20 cellular contexts compared by ENCODE assay signal in genomic region chr11:65147352-65148075, GRCh38. TPM values are rescaled to one million over a fixed set of nuclear protein-coding genes. Genes with fewer than 3 reads are reported as not detected.
DNase-seq lines count a peak whose midpoint lies in the region; ATAC-seq, FAIRE-seq and TF ChIP-seq lines count a peak whose summit lies in the region.
"Had no signal": no experiment of that assay in that cellular context is flagged by ENCODE, and none has a peak within 500 bp of the region (broad histone marks: within the 10 kb centered on the region; RNA-seq: fewer than 3 reads in every experiment).

No MANE protein-coding gene starts in this region.

- no peak for FAIRE-seq in K562 (lab: Jason Lieb, UNC)
- FAIRE-seq: G401.6, GM19239 had no signal

- H3K9me2 ChIP-seq in SK-N-SH, result no peaks in the 10 kb centered on the region

- TF ChIP-seq RAD21 in SK-N-SH (IDR thresholded peaks at IDR 0.05; ENCODE audit: low read length) (no peak), K562 (CRISPR knock-in tag; conservative IDR thresholded peaks at IDR 0.05 in 1 of 2, IDR thresholded peaks at IDR 0.05 in 1 of 2) (no peak)

- H3K4me3 ChIP-seq in SK-N-SH (ENCODE audit: low read depth in 2 of 2, low read length in 1 of 2) (no peak overlapping the region), HEK293 (ENCODE audit: low read depth, low read length) (no peak overlapping the region), K562 (no peak overlapping the region)
- H3K4me3 ChIP-seq: GM23338 had no signal

- H3K4me1 ChIP-seq in SK-N-SH (ENCODE audit: control insufficient read depth in 1 of 2, insufficient read depth in 2 of 2, low read depth in 1 of 2, low read length in 1 of 2) (peaks cover 11% of the 10 kb centered on the region in 2 experiments; a peak in 2 of 4 replicates), HEK293 (ENCODE audit: control insufficient read depth, insufficient read depth, low read length) (no peaks in the 10 kb centered on the region), K562 (replicated peaks in 1 of 2; ENCODE audit: control insufficient read depth in 2 of 2, insufficient read depth in 2 of 2, low read length in 2 of 2) (peaks cover 14 to 16% of the 10 kb centered on the region in 2 experiments)
- H3K4me1 ChIP-seq: Caco-2 had no signal

- DNase-seq in SK-N-SH (no peak), K562 (ENCODE audit: extremely low read depth in 1 of 4, low spot score in 3 of 4) (no peak), MCF 10A (ENCODE audit: unreplicated experiment) (no peak), COLO668 (lab: John Stamatoyannopoulos, UW; ENCODE audit: unreplicated experiment) (no peak)
- DNase-seq: 8988T; C1 segment of cervical spinal cord; CD4-positive, alpha-beta memory T cell; DMS53; DMS79 treated with DMSO at 0.1 percent for 48 hours; H9 had no signal

- POLR2A ChIA-PET in SK-N-SH (lab: Yijun Ruan, JAX) (no interaction called here), HEK293 (lab: Yijun Ruan, JAX) (interaction anchor here (0.7 to 1.7 kb wide), 3 partner anchors 10 to 141 kb away, joined by 3 to 4 read pairs (median 3); no protein-coding TSS in a partner anchor), K562 (lab: Yijun Ruan, JAX) (interaction anchor here (1.1 to 7.6 kb wide), 2 partner anchors 9 to 12 kb away, joined by 3 to 75 read pairs; partner anchors contain the start of gene SYVN1), MCF 10A (lab: Yijun Ruan, JAX) (interaction anchor here (1.1 to 7.0 kb wide), 2 partner anchors 12 to 107 kb away, joined by 3 to 56 read pairs; partner anchors contain the start of genes SAC3D1 and SYVN1)

- H4K20me1 ChIP-seq in SK-N-SH (ENCODE audit: insufficient read depth), result no peaks in the 10 kb centered on the region
- H4K20me1 ChIP-seq in K562 (replicated peaks; ENCODE audit: control insufficient read depth, insufficient read depth, low read length), result no peaks in the 10 kb centered on the region

- no peak for TF ChIP-seq EP300 in SK-N-SH (IDR thresholded peaks at IDR 0.05; ENCODE audit: borderline replicate concordance in 1 of 2, low read depth in 1 of 2, low read length in 1 of 2)
- TF ChIP-seq EP300 in K562 (IDR thresholded peaks at IDR 0.05; ENCODE audit: low read length), result no peak

- H3K27ac Mint-ChIP-seq in MCF 10A (ENCODE audit: low read depth, unreplicated experiment), result no peak overlapping the region
- H3K27ac Mint-ChIP-seq: CD4-positive, alpha-beta memory T cell; GM23338; H9 had no signal

- peaks cover 22% of the 10 kb centered on the region for H3K4me1 Mint-ChIP-seq in MCF 10A (ENCODE audit: insufficient read depth, unreplicated experiment)

- no TSS peak for BruUV-seq in K562 (replicated peaks; lab: Mats Ljungman, UMichigan)
- BruUV-seq in MCF 10A (replicated peaks; lab: Mats Ljungman, UMichigan), result no TSS peak

- in situ Hi-C loops in K562 (cut with MboI), result no loop called here

- H3K9me3 ChIP-seq in SK-N-SH (no peaks in the 10 kb centered on the region), HEK293 (ENCODE audit: control insufficient read depth, insufficient read depth, low read depth, low read length) (no peaks in the 10 kb centered on the region), K562 (replicated peaks; ENCODE audit: control insufficient read depth, insufficient read depth, low read depth, low read length) (no peaks in the 10 kb centered on the region; the same call in 1 of the 2 replicates)

- TF ChIP-seq CTCF in SK-N-SH (IDR thresholded peaks at IDR 0.05) (no peak), HEK293 (tag by site-specific recombination; IDR thresholded peaks at IDR 0.05) (no peak), K562 (IDR thresholded peaks at IDR 0.05 in 2 of 3, conservative IDR thresholded peaks at IDR 0.05 in 1 of 3; ENCODE audit: insufficient read depth in 2 of 3, low read depth in 1 of 3, low read length in 3 of 3) (no peak), MCF 10A (IDR thresholded peaks at IDR 0.05; ENCODE audit: unreplicated experiment) (no peak)

- H3F3A ChIP-seq in SK-N-SH (replicated peaks; ENCODE audit: insufficient read depth), result peaks cover 14% of the 10 kb centered on the region

- H3K36me3 ChIP-seq in SK-N-SH (replicated peaks in 1 of 2; ENCODE audit: control insufficient read depth in 1 of 2, insufficient read depth in 2 of 2, low read length in 1 of 2) (no peaks in the 10 kb centered on the region), HEK293 (ENCODE audit: control insufficient read depth in 2 of 2, insufficient read depth in 1 of 2, low read length in 2 of 2) (no peaks in the 10 kb centered on the region), K562 (ENCODE audit: control insufficient read depth, insufficient read depth, low read length) (no peaks in the 10 kb centered on the region)

- H3K4me2 ChIP-seq in SK-N-SH (no peak overlapping the region), K562 (ENCODE audit: insufficient read depth, low read length) (no peak overlapping the region)
- H3K4me2 ChIP-seq: GM23338 had no signal

- no peaks in the 10 kb centered on the region for H3K9me3 Mint-ChIP-seq in MCF 10A (ENCODE audit: unreplicated experiment)

- 20% methylated on average over 2 of the region's 2 CpGs for WGBS in SK-N-SH (ENCODE audit: low lambda C conversion rate)
- 42% methylated on average over 2 of the region's 2 CpGs for WGBS in K562 (ENCODE audit: insufficient coverage, low coverage, missing lambda C conversion rate)

- no peaks in the 10 kb centered on the region for H3K9me1 ChIP-seq in K562 (ENCODE audit: control insufficient read depth, insufficient read depth, low read length)

- H3K79me2 ChIP-seq in SK-N-SH (ENCODE audit: insufficient read depth), result no peaks in the 10 kb centered on the region
- no peaks in the 10 kb centered on the region for H3K79me2 ChIP-seq in K562 (ENCODE audit: control insufficient read depth, insufficient read depth, low read length)

- ATAC-seq in SK-N-SH treated with all-trans-retinoic acid at 6 μM for 48 hours, result no peak
- ATAC-seq in K562, result no peak
- no peak for ATAC-seq in GM21423 (IDR thresholded peaks at IDR 0.05; ENCODE audit: unreplicated experiment)
- ATAC-seq: GM23338 had no signal

- TF ChIP-seq POLR2A in K562 (conservative IDR thresholded peaks at IDR 0.05), result no peak

- H3K9ac ChIP-seq in SK-N-SH, result no peak overlapping the region
- H3K9ac ChIP-seq in K562 (ENCODE audit: insufficient read depth in 1 of 2, low read depth in 2 of 2, low read length in 2 of 2), result no peak overlapping the region

- H3K27me3 ChIP-seq in SK-N-SH (ENCODE audit: insufficient read depth), result no peaks in the 10 kb centered on the region
- H3K27me3 ChIP-seq in K562 (ENCODE audit: control insufficient read depth in 2 of 2, insufficient read depth in 2 of 2, low read length in 2 of 2), result no peaks in the 10 kb centered on the region

- H3K27ac ChIP-seq in SK-N-SH (ENCODE audit: low read depth in 2 of 2, low read length in 1 of 2) (no peak overlapping the region), HEK293 (ENCODE audit: extremely low read depth, low read depth, low read length) (no peak overlapping the region), K562 (ENCODE audit: extremely low read depth, low read depth, low read length) (no peak overlapping the region)

- CTCF ChIA-PET in SK-N-SH (lab: Yijun Ruan, JAX) (interaction anchor here (0.9 to 3.8 kb wide), 5 partner anchors 9 to 168 kb away, joined by 3 to 13 read pairs (median 4); no protein-coding TSS in a partner anchor), HEK293 (lab: Yijun Ruan, JAX) (interaction anchor here (0.9 to 1.8 kb wide), 2 partner anchors 12 to 18 kb away, joined by 3 to 7 read pairs; no protein-coding TSS in a partner anchor), K562 (lab: Yijun Ruan, JAX; ENCODE audit: low intra/inter-chr PET ratio) (no interaction called here), MCF 10A (lab: Yijun Ruan, JAX) (interaction anchor here (0.6 kb wide), 1 partner anchor 32 kb away, joined by 3 read pairs; no protein-coding TSS in a partner anchor)

- H3K4me3 Mint-ChIP-seq in MCF 10A (ENCODE audit: unreplicated experiment), result no peak overlapping the region
- H3K4me3 Mint-ChIP-seq: CD4-positive, alpha-beta memory T cell; GM23338; H9 had no signal

- no peaks in the 10 kb centered on the region for H3K36me3 Mint-ChIP-seq in MCF 10A (ENCODE audit: insufficient read depth, unreplicated experiment)
- H3K36me3 Mint-ChIP-seq: CD4-positive, alpha-beta memory T cell had no signal

- no peak overlapping the region for H2AFZ ChIP-seq in SK-N-SH (ENCODE audit: low read depth)
- H2AFZ ChIP-seq in K562 (ENCODE audit: low read depth, low read length), result no peak overlapping the region
- H2AFZ ChIP-seq: GM23338 had no signal

- no peaks in the 10 kb centered on the region for H3K27me3 Mint-ChIP-seq in MCF 10A (ENCODE audit: insufficient read depth, unreplicated experiment)

- intact Hi-C loops in K562 (cut with micrococcal nuclease), result no loop called here
- intact Hi-C loops in MCF 10A (cut with micrococcal nuclease), result no loop called here

RNA-seq across cellular contexts. Expression of gene SYVN1, which starts 13.2 kb away (rescaled TPM):
- polyA plus RNA-seq in SK-N-SH (2012; rRNA removed) (14.9 and 31.9 TPM in 2 replicates), K562 (2011; rRNA removed) (13.1 and 36.5 TPM in 2 replicates), K562 (2014; fragmentation: Illumina TruSeq; extraction: Trizol) (38.5 and 40.1 TPM in 2 replicates), K562 (2014; fragmentation: Nextera tagmentation; extraction: Ambion mirVana) (under 1 TPM; 0.41 to 0.63 TPM), K562 (2014; rRNA removed) (19.1 and 19.3 TPM in 2 replicates)
- 25.5 and 32.8 TPM in 2 replicates for polyA plus RNA-seq in SK-N-SH (2012; cell fraction: cytosol; rRNA removed)
- 91.3 and 98.3 TPM in 2 replicates for polyA plus RNA-seq in SK-N-SH (2012; cell fraction: nucleus; rRNA removed)
- total RNA-seq in K562 (2011; cell fraction: chromatin; rRNA removed; ENCODE audit: low replicate concordance), result 160 and 411 TPM in 2 replicates
- 212 and 239 TPM in 2 replicates for total RNA-seq in K562 (2011; cell fraction: nucleolus; rRNA removed)
- 199 and 204 TPM in 2 replicates for total RNA-seq in K562 (2011; cell fraction: nucleoplasm; rRNA removed)
- total RNA-seq in K562 (2014; rRNA removed) (9.9 and 10.7 TPM in 2 replicates), K562 (2014; rRNA removed; fragmentation: Illumina TruSeq; extraction: Trizol) (7.3 and 9.8 TPM in 2 replicates), K562 (2015; rRNA removed; fragmentation: Illumina TruSeq; extraction: Trizol) (8.0 and 8.7 TPM in 2 replicates), K562 (2021) (42.7 and 47.4 TPM in 2 replicates), MCF 10A (2022) (74.9 and 99.8 TPM in 2 replicates)
- polyA plus RNA-seq in K562 (2011; cell fraction: cytosol; rRNA removed), result 20.0 and 43.0 TPM in 2 replicates
- 131 and 155 TPM in 2 replicates for polyA plus RNA-seq in K562 (2011; cell fraction: nucleus; rRNA removed)
- polyA plus RNA-seq in K562 (2012), result 34.0 and 57.6 TPM in 2 replicates
- polyA minus RNA-seq in K562 (2011; rRNA and poly(A)+ RNA removed), result 62.5 and 65.5 TPM in 2 replicates
- 37.2 and 49.5 TPM in 2 replicates for polyA minus RNA-seq in K562 (2011; cell fraction: cytosol; rRNA and poly(A)+ RNA removed)
- 49.5 and 75.9 TPM in 2 replicates for polyA minus RNA-seq in K562 (2011; cell fraction: nucleus; rRNA and poly(A)+ RNA removed)

RNA-seq across cellular contexts. Expression of gene SPDYC, which starts 22.5 kb away (rescaled TPM):
- polyA plus RNA-seq in SK-N-SH (2012; rRNA removed), result not detected in 2 replicates
- polyA plus RNA-seq in SK-N-SH (2012; cell fraction: cytosol; rRNA removed), result not detected in 2 replicates
- polyA plus RNA-seq in SK-N-SH (2012; cell fraction: nucleus; rRNA removed), result not detected in 2 replicates
- 3.3 and 7.2 TPM in 2 replicates for total RNA-seq in K562 (2011; cell fraction: chromatin; rRNA removed; ENCODE audit: low replicate concordance)
- 10.7 and 13.8 TPM in 2 replicates for total RNA-seq in K562 (2011; cell fraction: nucleolus; rRNA removed)
- 7.4 and 10.0 TPM in 2 replicates for total RNA-seq in K562 (2011; cell fraction: nucleoplasm; rRNA removed)
- 11.2 and 11.3 TPM in 2 replicates for total RNA-seq in K562 (2014; rRNA removed)
- total RNA-seq in K562 (2014; rRNA removed; fragmentation: Illumina TruSeq; extraction: Trizol), result 5.8 and 6.1 TPM in 2 replicates
- total RNA-seq in K562 (2015; rRNA removed; fragmentation: Illumina TruSeq; extraction: Trizol), result 6.6 and 7.3 TPM in 2 replicates
- 15.1 and 15.9 TPM in 2 replicates for total RNA-seq in K562 (2021)
- polyA plus RNA-seq in K562 (2011; rRNA removed), result 4.8 and 11.7 TPM in 2 replicates
- 10.3 and 15.8 TPM in 2 replicates for polyA plus RNA-seq in K562 (2011; cell fraction: cytosol; rRNA removed)
- 26.3 and 27.0 TPM in 2 replicates for polyA plus RNA-seq in K562 (2011; cell fraction: nucleus; rRNA removed)
- polyA plus RNA-seq in K562 (2012), result 16.9 and 34.8 TPM in 2 replicates
- 18.5 and 18.8 TPM in 2 replicates for polyA plus RNA-seq in K562 (2014; fragmentation: Illumina TruSeq; extraction: Trizol)
- 1 to 10 TPM; 4.4 to 9.2 TPM for polyA plus RNA-seq in K562 (2014; fragmentation: Nextera tagmentation; extraction: Ambion mirVana)
- 14.0 and 15.6 TPM in 2 replicates for polyA plus RNA-seq in K562 (2014; rRNA removed)
- polyA minus RNA-seq in K562 (2011; rRNA and poly(A)+ RNA removed), result 2.2 and 2.3 TPM in 2 replicates
- polyA minus RNA-seq in K562 (2011; cell fraction: cytosol; rRNA and poly(A)+ RNA removed), result 4.1 and 5.1 TPM in 2 replicates
- 2.0 and 3.9 TPM in 2 replicates for polyA minus RNA-seq in K562 (2011; cell fraction: nucleus; rRNA and poly(A)+ RNA removed)
- not detected in 2 replicates for total RNA-seq in MCF 10A (2022)
- total RNA-seq: A673; Caco-2; CD4-positive, alpha-beta memory T cell; GM23338; H4 had no signal
- polyA plus RNA-seq: BJ; CD4-positive, alpha-beta memory T cell had no signal

RNA-seq across cellular contexts. Expression of gene MRPL49, which starts 25.4 kb away (rescaled TPM):
- 56.7 and 89.7 TPM in 2 replicates for polyA plus RNA-seq in SK-N-SH (2012; rRNA removed)
- 50.2 and 68.6 TPM in 2 replicates for polyA plus RNA-seq in SK-N-SH (2012; cell fraction: cytosol; rRNA removed)
- 28.6 and 38.2 TPM in 2 replicates for polyA plus RNA-seq in SK-N-SH (2012; cell fraction: nucleus; rRNA removed)
- total RNA-seq in K562 (2011; cell fraction: chromatin; rRNA removed; ENCODE audit: low replicate concordance), result 22.2 and 52.3 TPM in 2 replicates
- 45.3 and 47.5 TPM in 2 replicates for total RNA-seq in K562 (2011; cell fraction: nucleolus; rRNA removed)
- 43.8 and 56.6 TPM in 2 replicates for total RNA-seq in K562 (2011; cell fraction: nucleoplasm; rRNA removed)
- total RNA-seq in K562 (2014; rRNA removed), result 129 and 180 TPM in 2 replicates
- total RNA-seq in K562 (2014; rRNA removed; fragmentation: Illumina TruSeq; extraction: Trizol), result 65.5 and 74.3 TPM in 2 replicates
- 78.2 and 83.1 TPM in 2 replicates for total RNA-seq in K562 (2015; rRNA removed; fragmentation: Illumina TruSeq; extraction: Trizol)
- 86.8 and 88.5 TPM in 2 replicates for total RNA-seq in K562 (2021)
- polyA plus RNA-seq in K562 (2011; rRNA removed), result 96.1 and 97.2 TPM in 2 replicates
- 145 and 172 TPM in 2 replicates for polyA plus RNA-seq in K562 (2011; cell fraction: cytosol; rRNA removed)
- polyA plus RNA-seq in K562 (2011; cell fraction: nucleus; rRNA removed), result 33.4 and 33.6 TPM in 2 replicates
- polyA plus RNA-seq in K562 (2012), result 67.5 and 83.2 TPM in 2 replicates
- 123 and 127 TPM in 2 replicates for polyA plus RNA-seq in K562 (2014; fragmentation: Illumina TruSeq; extraction: Trizol)
- 100 to 1,000 TPM in 1 of 2 experiments, 10 to 100 TPM in 1; 76.2 to 132 TPM for polyA plus RNA-seq in K562 (2014; fragmentation: Nextera tagmentation; extraction: Ambion mirVana)
- polyA plus RNA-seq in K562 (2014; rRNA removed), result 91.2 and 112 TPM in 2 replicates
- polyA minus RNA-seq in K562 (2011; rRNA and poly(A)+ RNA removed), result 44.7 and 62.6 TPM in 2 replicates
- polyA minus RNA-seq in K562 (2011; cell fraction: cytosol; rRNA and poly(A)+ RNA removed), result 33.6 and 45.3 TPM in 2 replicates
- 14.1 and 19.7 TPM in 2 replicates for polyA minus RNA-seq in K562 (2011; cell fraction: nucleus; rRNA and poly(A)+ RNA removed)
- 76.9 and 79.0 TPM in 2 replicates for total RNA-seq in MCF 10A (2022)

RNA-seq across cellular contexts. Expression of gene FAU, which starts 25.6 kb away (rescaled TPM):
- 912 and 1,210 TPM in 2 replicates for polyA plus RNA-seq in SK-N-SH (2012; rRNA removed)
- polyA plus RNA-seq in SK-N-SH (2012; cell fraction: cytosol; rRNA removed), result 839 and 875 TPM in 2 replicates
- 329 and 754 TPM in 2 replicates for polyA plus RNA-seq in SK-N-SH (2012; cell fraction: nucleus; rRNA removed)
- total RNA-seq in K562 (2011; cell fraction: chromatin; rRNA removed; ENCODE audit: low replicate concordance), result 85.1 and 161 TPM in 2 replicates
- 307 and 365 TPM in 2 replicates for total RNA-seq in K562 (2011; cell fraction: nucleolus; rRNA removed)
- 257 and 358 TPM in 2 replicates for total RNA-seq in K562 (2011; cell fraction: nucleoplasm; rRNA removed)
- 1,447 and 1,737 TPM in 2 replicates for total RNA-seq in K562 (2014; rRNA removed)
- total RNA-seq in K562 (2014; rRNA removed; fragmentation: Illumina TruSeq; extraction: Trizol), result 702 and 715 TPM in 2 replicates
- total RNA-seq in K562 (2015; rRNA removed; fragmentation: Illumina TruSeq; extraction: Trizol), result 990 and 995 TPM in 2 replicates
- total RNA-seq in K562 (2021), result 1,380 and 1,521 TPM in 2 replicates
- polyA plus RNA-seq in K562 (2011; rRNA removed), result 562 and 568 TPM in 2 replicates
- 741 and 1,178 TPM in 2 replicates for polyA plus RNA-seq in K562 (2011; cell fraction: cytosol; rRNA removed)
- polyA plus RNA-seq in K562 (2011; cell fraction: nucleus; rRNA removed), result 380 and 503 TPM in 2 replicates
- 1,837 and 2,123 TPM in 2 replicates for polyA plus RNA-seq in K562 (2012)
- 942 and 1,036 TPM in 2 replicates for polyA plus RNA-seq in K562 (2014; fragmentation: Illumina TruSeq; extraction: Trizol)
- 100 to 1,000 TPM; 433 to 575 TPM for polyA plus RNA-seq in K562 (2014; fragmentation: Nextera tagmentation; extraction: Ambion mirVana)
- polyA plus RNA-seq in K562 (2014; rRNA removed), result 1,498 and 1,827 TPM in 2 replicates
- 236 and 263 TPM in 2 replicates for polyA minus RNA-seq in K562 (2011; rRNA and poly(A)+ RNA removed)
- polyA minus RNA-seq in K562 (2011; cell fraction: cytosol; rRNA and poly(A)+ RNA removed), result 352 and 386 TPM in 2 replicates
- 98.0 and 181 TPM in 2 replicates for polyA minus RNA-seq in K562 (2011; cell fraction: nucleus; rRNA and poly(A)+ RNA removed)
- total RNA-seq in MCF 10A (2022), result 1,049 and 1,269 TPM in 2 replicates

RNA-seq across cellular contexts. Expression of gene ZNHIT2, which starts 30.0 kb away (rescaled TPM):
- polyA plus RNA-seq in SK-N-SH (2012; rRNA removed), result 5.6 and 5.9 TPM in 2 replicates
- polyA plus RNA-seq in SK-N-SH (2012; cell fraction: cytosol; rRNA removed), result 2.4 and 4.1 TPM in 2 replicates
- polyA plus RNA-seq in SK-N-SH (2012; cell fraction: nucleus; rRNA removed), result 4.1 and 8.9 TPM in 2 replicates
- 0.99 and 8.1 TPM in 2 replicates for total RNA-seq in K562 (2011; cell fraction: chromatin; rRNA removed; ENCODE audit: low replicate concordance)
- 15.7 and 18.9 TPM in 2 replicates for total RNA-seq in K562 (2011; cell fraction: nucleolus; rRNA removed)
- 4.7 and 5.3 TPM in 2 replicates for total RNA-seq in K562 (2011; cell fraction: nucleoplasm; rRNA removed)
- 39.0 and 49.0 TPM in 2 replicates for total RNA-seq in K562 (2014; rRNA removed)
- total RNA-seq in K562 (2014; rRNA removed; fragmentation: Illumina TruSeq; extraction: Trizol), result 0.35 and 0.76 TPM in 2 replicates
- total RNA-seq in K562 (2015; rRNA removed; fragmentation: Illumina TruSeq; extraction: Trizol), result 7.0 and 8.6 TPM in 2 replicates
- total RNA-seq in K562 (2021), result 27.2 and 29.6 TPM in 2 replicates
- polyA plus RNA-seq in K562 (2011; rRNA removed), result 2.5 and 3.7 TPM in 2 replicates
- polyA plus RNA-seq in K562 (2011; cell fraction: cytosol; rRNA removed), result 5.0 and 29.5 TPM in 2 replicates
- 4.7 and 9.8 TPM in 2 replicates for polyA plus RNA-seq in K562 (2011; cell fraction: nucleus; rRNA removed)
- 14.0 and 16.6 TPM in 2 replicates for polyA plus RNA-seq in K562 (2012)
- 0.59 and 2.9 TPM in 2 replicates for polyA plus RNA-seq in K562 (2014; fragmentation: Illumina TruSeq; extraction: Trizol)
- polyA plus RNA-seq in K562 (2014; fragmentation: Nextera tagmentation; extraction: Ambion mirVana), result under 1 TPM; 0.08 to 0.20 TPM
- polyA plus RNA-seq in K562 (2014; rRNA removed), result 23.4 and 24.3 TPM in 2 replicates
- polyA minus RNA-seq in K562 (2011; rRNA and poly(A)+ RNA removed), result 0.84 and 1.1 TPM in 2 replicates
- polyA minus RNA-seq in K562 (2011; cell fraction: cytosol; rRNA and poly(A)+ RNA removed), result 9.6 and 11.8 TPM in 2 replicates
- 15.5 and 18.7 TPM in 2 replicates for polyA minus RNA-seq in K562 (2011; cell fraction: nucleus; rRNA and poly(A)+ RNA removed)
- 22.0 and 23.6 TPM in 2 replicates for total RNA-seq in MCF 10A (2022)
